In the genomic region with DNA sequence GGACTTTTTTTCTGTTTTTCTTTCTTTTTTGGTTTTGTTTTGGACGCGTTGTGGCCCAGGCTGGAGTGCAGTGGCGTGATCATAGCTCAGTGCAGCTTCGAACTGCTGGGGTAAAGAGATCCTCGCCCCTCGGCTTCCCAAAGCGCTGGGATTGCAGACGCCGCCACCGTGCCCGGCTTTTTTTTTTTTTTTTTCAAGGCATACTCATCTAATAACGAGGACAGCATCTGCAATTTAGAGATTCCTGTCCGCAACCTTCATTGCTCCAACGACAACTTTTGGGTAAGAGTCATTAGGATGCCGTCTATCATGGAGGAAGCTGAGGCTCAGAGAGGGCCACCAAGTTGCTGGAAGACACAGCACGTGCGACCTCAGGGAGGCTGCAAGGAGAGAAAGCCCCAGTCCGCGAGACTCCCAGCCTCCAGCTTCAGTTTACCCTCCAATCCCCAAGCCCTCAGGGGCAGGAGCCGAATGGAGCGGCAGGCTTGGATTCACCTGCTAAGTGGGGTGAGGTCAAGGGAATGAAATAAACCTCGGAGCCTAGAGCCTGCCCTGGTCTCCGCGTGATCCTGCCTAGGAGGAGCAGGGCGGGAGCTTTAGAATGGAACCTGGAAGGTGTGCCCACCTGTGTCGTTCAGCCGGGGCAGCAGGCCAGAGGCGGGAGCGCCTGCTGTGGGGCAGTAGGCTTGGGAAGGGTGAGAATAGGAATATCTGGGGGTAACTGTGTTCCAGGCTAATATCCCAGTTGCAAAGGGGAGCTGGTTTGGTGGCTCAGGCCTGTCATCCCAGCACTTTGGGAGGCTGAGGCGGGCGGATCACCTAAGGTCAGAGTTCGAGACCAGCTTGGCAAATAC, we compare ENCODE assay signal across 8 cellular contexts. TPM values are rescaled to one million over a fixed set of nuclear protein-coding genes. Genes with fewer than 3 reads are reported as not detected.
DNase-seq lines count a peak whose midpoint lies in the region; ATAC-seq and TF ChIP-seq lines count a peak whose summit lies in the region.

No MANE protein-coding gene starts in this region.

- no peak overlapping the region for H3K18ac ChIP-seq in mesendoderm (ENCODE audit: low read length)

- H3K27ac ChIP-seq in 22Rv1, result peak overlapping the region; percentile 79
- H3K27ac ChIP-seq in body of pancreas, result peak overlapping the region in 3 of 4 donors; percentile 38 to 66 (median 60)
- H3K27ac ChIP-seq in mesendoderm (ENCODE audit: low read depth, low read length), result no peak overlapping the region

- peak overlapping the region; percentile 93 for H3K9ac ChIP-seq in mesendoderm (ENCODE audit: low read length)

- no peaks in the 10 kb centered on the region for H3K9me3 ChIP-seq in body of pancreas

- ATAC-seq in HG03460 (IDR thresholded peaks at IDR 0.05; ENCODE audit: unreplicated experiment) (peak; percentile 4), body of pancreas (peak; percentile 2), HG02798 (IDR thresholded peaks at IDR 0.05; ENCODE audit: poor library complexity, unreplicated experiment) (no peak), GM19035 (IDR thresholded peaks at IDR 0.05; ENCODE audit: unreplicated experiment) (no peak)

- TF ChIP-seq CTCF in 22Rv1 (IDR thresholded peaks at IDR 0.05) (no peak), body of pancreas (IDR thresholded peaks at IDR 0.05) (peak in 1 of 7 experiments; percentile 2)

- peak overlapping the region; percentile 92 for H3K56ac ChIP-seq in mesendoderm (ENCODE audit: low read length)

- H3K4me3 ChIP-seq in body of pancreas, result peak overlapping the region; percentile 8 to 87
- H3K4me3 ChIP-seq in mesendoderm (ENCODE audit: low read length), result peak overlapping the region; percentile 82

- H3K4me1 ChIP-seq in body of pancreas, result peaks cover 33% of the 10 kb centered on the region
- H3K4me1 ChIP-seq in mesendoderm (ENCODE audit: control insufficient read depth, low read depth, low read length), result peaks cover 3% of the 10 kb centered on the region

- H4K8ac ChIP-seq in mesendoderm (ENCODE audit: low read depth, low read length), result no peak overlapping the region

- H4K5ac ChIP-seq in mesendoderm (ENCODE audit: low read length), result no peak overlapping the region

- WGBS in body of pancreas, 2 donors, result 19 to 21% methylated on average over 25 to 32 of the region's 32 CpGs
- no CpG with 5 or more reads among the region's 32 CpGs for WGBS in mesendoderm (ENCODE audit: extremely low coverage, insufficient coverage, low lambda C conversion rate)

- H3K36me3 ChIP-seq in body of pancreas (replicated peaks in 1 of 2; ENCODE audit: insufficient read depth in 1 of 2, low read depth in 2 of 2), result no peaks in the 10 kb centered on the region
- no peaks in the 10 kb centered on the region for H3K36me3 ChIP-seq in mesendoderm (ENCODE audit: control insufficient read depth, insufficient read depth, low read length)

- H3K4ac ChIP-seq in mesendoderm (ENCODE audit: low read depth, low read length), result no peak overlapping the region

- H2BK5ac ChIP-seq in mesendoderm (ENCODE audit: low read length), result no peak overlapping the region

- intact Hi-C loops in body of pancreas (cut with DNase I), result no loop called here

- no peak for DNase-seq in body of pancreas
- DNase-seq in mesendoderm, result peak; percentile 34
- DNase-seq in NCI-H510A (lab: John Stamatoyannopoulos, UW), result no peak
- no peak for DNase-seq in cortex of kidney (lab: John Stamatoyannopoulos, UW)

- H2BK120ac ChIP-seq in mesendoderm (ENCODE audit: low read depth, low read length), result no peak overlapping the region

- H3K79me1 ChIP-seq in mesendoderm (ENCODE audit: low read length), result peaks cover 4% of the 10 kb centered on the region

- no peak overlapping the region for H2AK5ac ChIP-seq in mesendoderm (ENCODE audit: low read length)

- H3K27me3 ChIP-seq in body of pancreas (no peaks in the 10 kb centered on the region), mesendoderm (ENCODE audit: insufficient read depth, low read length, poor library complexity) (no peaks in the 10 kb centered on the region)

- no peak overlapping the region for H3K23ac ChIP-seq in mesendoderm (ENCODE audit: low read length)

- H3K4me2 ChIP-seq in mesendoderm (ENCODE audit: low read length), result peak overlapping the region; percentile 96

- H2BK15ac ChIP-seq in mesendoderm (replicated peaks; ENCODE audit: low read depth), result no peak overlapping the region

- peaks cover 7% of the 10 kb centered on the region for H3K79me2 ChIP-seq in mesendoderm (ENCODE audit: control insufficient read depth, insufficient read depth, low read length)

- no peak for TF ChIP-seq POLR2A in body of pancreas (IDR thresholded peaks at IDR 0.05)

RNA-seq across cellular contexts. Expression of gene POLRMT, which starts 0.7 kb away (rescaled TPM):
- 10 to 100 TPM; 25.4 to 46.1 TPM for total RNA-seq in body of pancreas
- 71.5 TPM for polyA plus RNA-seq in mesendoderm (2013, experiment 1 of 2)
- polyA plus RNA-seq in mesendoderm (2013, experiment 2 of 2), result 73.0 TPM

RNA-seq across cellular contexts. Expression of gene FGF22, which starts 5.7 kb away (rescaled TPM):
- not detected for total RNA-seq in body of pancreas
- polyA plus RNA-seq in mesendoderm (2013, experiment 1 of 2), result 0.08 TPM
- 0.10 TPM for polyA plus RNA-seq in mesendoderm (2013, experiment 2 of 2)

RNA-seq across cellular contexts. Expression of gene RNF126, which starts 29.0 kb away (rescaled TPM):
- total RNA-seq in body of pancreas, result 10 to 100 TPM; 23.3 to 45.8 TPM
- polyA plus RNA-seq in mesendoderm (2013, experiment 1 of 2), result 86.4 TPM
- polyA plus RNA-seq in mesendoderm (2013, experiment 2 of 2), result 86.7 TPM

RNA-seq across cellular contexts. Expression of gene FSTL3, which starts 42.2 kb away (rescaled TPM):
- total RNA-seq in body of pancreas, result 100 to 1,000 TPM in 1 of 2 donors, 10 to 100 TPM in 1; 72.4 to 236 TPM
- 2.3 TPM for polyA plus RNA-seq in mesendoderm (2013, experiment 1 of 2)
- 2.6 TPM for polyA plus RNA-seq in mesendoderm (2013, experiment 2 of 2)

RNA-seq across cellular contexts. Expression of gene HCN2, which starts 44.3 kb away (rescaled TPM):
- under 1 TPM in 1 of 2 donors, not detected in 1; 0.26 TPM for total RNA-seq in body of pancreas
- polyA plus RNA-seq in mesendoderm (2013, experiment 1 of 2), result 0.79 TPM
- polyA plus RNA-seq in mesendoderm (2013, experiment 2 of 2), result 0.81 TPM

Comparison
In these comparisons a context has a peak if more than half of its experiments do, and no peak if none do; other contexts are left out.
1. ATAC-seq: peak in HG03460 (single experiment) and body of pancreas (single experiment); none in HG02798 (single experiment) and GM19035 (single experiment).